Comparison of ENCODE assay signal across 22 cellular contexts in the genomic region with DNA sequence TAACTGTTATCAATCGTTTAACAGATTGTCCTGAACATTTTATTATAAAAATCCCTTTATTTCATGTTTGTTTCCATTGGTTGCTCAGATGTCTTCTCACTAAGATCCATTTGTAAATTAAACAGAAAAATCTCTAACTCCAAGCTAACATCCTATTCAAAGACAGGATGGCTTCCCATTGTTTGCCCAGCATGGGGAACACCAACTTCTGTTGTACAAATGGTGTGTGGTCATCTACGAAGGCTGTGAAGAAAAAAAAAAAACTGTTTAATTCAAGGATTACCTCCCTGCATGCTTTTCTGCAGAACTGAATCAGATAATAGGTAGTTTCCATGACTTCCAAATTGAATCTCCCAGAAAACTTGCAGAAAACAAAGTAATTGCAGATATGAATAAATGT. TPM values are rescaled to one million over a fixed set of nuclear protein-coding genes. Genes with fewer than 3 reads are reported as not detected.
"Had no signal": no experiment of that assay in that cellular context is flagged by ENCODE, and none has a peak within 500 bp of the region (broad histone marks: within the 10 kb centered on the region; RNA-seq: fewer than 3 reads in every experiment).

No MANE protein-coding gene starts in this region.

- H3K9me3 Mint-ChIP-seq: activated CD4-positive, alpha-beta memory T cell treated with anti-CD3 and anti-CD28 coated beads for 36 hours; activated T-helper 17 cell treated with anti-CD3 and anti-CD28 coated beads, Interleukin-2, amount 50 U/mL, for 72 hours; dendritic cell treated with granulocyte-macrophage colony-stimulating factor and Interleukin-4, amounts not matched to agents 40 ng/mL and 50 ng/mL, for 4 days had no signal

- H3K4me1 Mint-ChIP-seq: activated CD4-positive, alpha-beta T cell treated with anti-CD3 and anti-CD28 coated beads for 36 hours; activated CD8-positive, alpha-beta memory T cell treated with anti-CD3 and anti-CD28 coated beads, Interleukin-2, amount 10 ng/mL, durations not matched to agents 7 days and 5 days; activated naive CD8-positive, alpha-beta T cell treated with anti-CD3 and anti-CD28 coated beads for 36 hours; activated T-helper 17 cell treated with anti-CD3 and anti-CD28 coated beads, Interleukin-2, amount 50 U/mL, for 72 hours; immature natural killer cell; naive B cell; stimulated activated memory B cell treated with anti-CD40 and anti-IgM and Interleukin-4, amounts not matched to agents 10 μg/mL and 1 μg/mL and 100 μg/mL, for 72 hours had no signal

- H3K36me3 ChIP-seq: brain microvascular endothelial cell, spleen had no signal

- DNase-seq: activated CD4-positive, alpha-beta memory T cell treated with anti-CD3 and anti-CD28 coated beads for 36 hours; activated CD4-positive, alpha-beta T cell treated with anti-CD3 and anti-CD28 coated beads for 36 hours; activated CD8-positive, alpha-beta memory T cell treated with anti-CD3 and anti-CD28 coated beads, Interleukin-2, amount 10 ng/mL, durations not matched to agents 7 days and 5 days; activated naive CD4-positive, alpha-beta T cell; activated naive CD8-positive, alpha-beta T cell treated with anti-CD3 and anti-CD28 coated beads for 36 hours; amniotic stem cell; brain microvascular endothelial cell; effector memory CD8-positive, alpha-beta T cell; immature natural killer cell; kidney glomerular epithelial cell; mesenchymal stem cell; mucosa of descending colon; naive B cell; retina; spleen; stimulated activated CD4-positive, alpha-beta T cell treated with anti-CD3 and anti-CD28 coated beads, Interleukin-4, amount 100 ng/mL, for 4 hours had no signal

- H3K4me1 ChIP-seq: spleen had no signal

- H3K36me3 Mint-ChIP-seq: activated CD4-positive, alpha-beta memory T cell treated with anti-CD3 and anti-CD28 coated beads for 36 hours; activated CD8-positive, alpha-beta memory T cell treated with anti-CD3 and anti-CD28 coated beads, Interleukin-2, amount 10 ng/mL, durations not matched to agents 7 days and 5 days; activated naive CD8-positive, alpha-beta T cell treated with anti-CD3 and anti-CD28 coated beads for 36 hours; immature natural killer cell; naive B cell; stimulated activated memory B cell treated with anti-CD40 and anti-IgM and Interleukin-4, amounts not matched to agents 10 μg/mL and 1 μg/mL and 100 μg/mL, for 72 hours had no signal

- H3K27me3 ChIP-seq: brain microvascular endothelial cell had no signal

- H3K9me3 ChIP-seq: mucosa of descending colon, spleen had no signal

- H3K27ac ChIP-seq: brain microvascular endothelial cell, spleen had no signal

- H3K27ac Mint-ChIP-seq: activated CD4-positive, alpha-beta memory T cell treated with anti-CD3 and anti-CD28 coated beads for 36 hours; activated CD4-positive, alpha-beta T cell treated with anti-CD3 and anti-CD28 coated beads for 36 hours; activated CD8-positive, alpha-beta memory T cell treated with anti-CD3 and anti-CD28 coated beads, Interleukin-2, amount 10 ng/mL, durations not matched to agents 7 days and 5 days; activated naive CD8-positive, alpha-beta T cell treated with anti-CD3 and anti-CD28 coated beads for 36 hours; activated T-helper 17 cell treated with anti-CD3 and anti-CD28 coated beads, Interleukin-2, amount 50 U/mL, for 72 hours; dendritic cell treated with granulocyte-macrophage colony-stimulating factor and Interleukin-4, amounts not matched to agents 40 ng/mL and 50 ng/mL, for 4 days; effector memory CD8-positive, alpha-beta T cell; immature natural killer cell; naive B cell; stimulated activated memory B cell treated with anti-CD40 and anti-IgM and Interleukin-4, amounts not matched to agents 10 μg/mL and 1 μg/mL and 100 μg/mL, for 72 hours had no signal

- H3K4me3 Mint-ChIP-seq: activated CD4-positive, alpha-beta memory T cell treated with anti-CD3 and anti-CD28 coated beads for 36 hours; activated CD4-positive, alpha-beta T cell treated with anti-CD3 and anti-CD28 coated beads for 36 hours; activated CD8-positive, alpha-beta memory T cell treated with anti-CD3 and anti-CD28 coated beads, Interleukin-2, amount 10 ng/mL, durations not matched to agents 7 days and 5 days; activated naive CD8-positive, alpha-beta T cell treated with anti-CD3 and anti-CD28 coated beads for 36 hours; activated T-helper 17 cell treated with anti-CD3 and anti-CD28 coated beads, Interleukin-2, amount 50 U/mL, for 72 hours; dendritic cell treated with granulocyte-macrophage colony-stimulating factor and Interleukin-4, amounts not matched to agents 40 ng/mL and 50 ng/mL, for 4 days; effector memory CD8-positive, alpha-beta T cell; immature natural killer cell; naive B cell; stimulated activated memory B cell treated with anti-CD40 and anti-IgM and Interleukin-4, amounts not matched to agents 10 μg/mL and 1 μg/mL and 100 μg/mL, for 72 hours had no signal

- ATAC-seq: activated CD4-positive, alpha-beta T cell treated with anti-CD3 and anti-CD28 coated beads for 36 hours; activated CD8-positive, alpha-beta memory T cell treated with anti-CD3 and anti-CD28 coated beads, Interleukin-2, amount 10 ng/mL, durations not matched to agents 7 days and 5 days; activated T-helper 17 cell treated with anti-CD3 and anti-CD28 coated beads, Interleukin-2, amount 50 U/mL, for 72 hours; effector memory CD8-positive, alpha-beta T cell; mucosa of descending colon; stimulated activated memory B cell treated with anti-CD40 and anti-IgM and Interleukin-4, amounts not matched to agents 10 μg/mL and 1 μg/mL and 100 μg/mL, for 72 hours had no signal

- H3K4me3 ChIP-seq: mucosa of descending colon, spleen had no signal

RNA-seq across cellular contexts. Expression of gene SALL1, which starts 7.9 kb away (rescaled TPM):
- total RNA-seq: activated CD4-positive, alpha-beta memory T cell treated with anti-CD3 and anti-CD28 coated beads for 36 hours; activated CD4-positive, alpha-beta T cell treated with anti-CD3 and anti-CD28 coated beads for 36 hours; activated CD8-positive, alpha-beta memory T cell treated with anti-CD3 and anti-CD28 coated beads, Interleukin-2, amount 10 ng/mL, durations not matched to agents 7 days and 5 days; activated naive CD8-positive, alpha-beta T cell treated with anti-CD3 and anti-CD28 coated beads for 36 hours; activated T-helper 17 cell treated with anti-CD3 and anti-CD28 coated beads, Interleukin-2, amount 50 U/mL, for 72 hours; posterior vena cava; SK-MEL-5; spleen; T-helper 2 cell treated with Interferon-gamma antibody and Interleukin-4, amounts not matched to agents 100 ng/mL and 5 ng/mL, for 36 hours had no signal
